In the genomic region with DNA sequence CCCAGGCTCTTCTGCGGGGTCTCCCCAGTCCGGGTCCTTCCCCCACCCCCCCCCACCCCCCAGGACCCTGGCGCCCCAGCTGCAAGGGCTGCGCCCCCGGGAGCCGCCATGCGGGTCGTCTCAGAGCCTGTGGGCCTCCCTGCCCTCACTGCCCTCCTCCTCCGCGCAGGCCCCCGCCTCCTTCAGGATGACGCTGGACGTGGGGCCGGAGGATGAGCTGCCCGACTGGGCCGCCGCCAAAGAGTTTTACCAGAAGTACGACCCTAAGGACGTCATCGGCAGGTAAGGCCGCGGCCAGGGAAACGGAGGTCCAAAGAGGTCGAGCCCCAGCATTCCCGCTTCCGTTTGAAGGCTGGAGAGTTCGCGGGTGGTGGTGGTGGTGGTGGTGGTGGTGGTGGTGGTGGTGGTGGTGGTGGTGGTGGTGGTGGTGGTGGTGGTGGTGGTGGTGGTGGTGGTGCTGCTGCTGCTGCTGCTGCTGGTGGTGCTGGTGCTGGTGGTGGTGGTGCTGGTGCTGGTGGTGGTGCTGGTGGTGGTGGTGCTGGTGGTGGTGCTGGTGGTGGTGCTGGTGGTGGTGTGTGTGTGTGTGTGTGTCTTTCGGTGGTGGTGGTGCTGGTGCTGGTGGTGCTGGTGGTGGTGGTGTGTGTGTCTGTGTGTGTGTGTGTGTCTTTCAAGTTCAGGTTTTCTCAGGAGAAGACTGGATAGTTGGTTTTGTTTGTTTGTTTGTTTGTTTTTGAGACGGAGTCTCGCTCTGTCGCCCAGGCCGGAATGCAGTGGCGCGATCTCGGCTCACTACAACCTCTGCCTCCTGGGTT, we compare ENCODE assay signal across 8 cellular contexts. TPM values are rescaled to one million over a fixed set of nuclear protein-coding genes. Genes with fewer than 3 reads are reported as not detected.
DNase-seq lines count a peak whose midpoint lies in the region; ATAC-seq, FAIRE-seq and TF ChIP-seq lines count a peak whose summit lies in the region.

No MANE protein-coding gene starts in this region.

- peak overlapping the region; percentile 96 for H3K27ac Mint-ChIP-seq in GM23338

- H3K4me1 ChIP-seq in GM23338 (ENCODE audit: insufficient read depth) (peaks cover 7% of the 10 kb centered on the region; the same call in 1 of the 2 replicates), subcutaneous abdominal adipose tissue (ENCODE audit: control insufficient read depth in 5 of 5, insufficient read depth in 5 of 5, low read length in 5 of 5) (peaks cover 3 to 17% (median 8%) of the 10 kb centered on the region in 5 donors)

- peaks cover 16% of the 10 kb centered on the region for H3K27me3 Mint-ChIP-seq in GM23338 (ENCODE audit: insufficient read depth, low read depth, poor library complexity)

- TF ChIP-seq CTCF in GM23338 (conservative IDR thresholded peaks at IDR 0.05; ENCODE audit: low read depth in 2 of 2), result no peak

- no peaks in the 10 kb centered on the region for H3K9me2 ChIP-seq in GM23338 (ENCODE audit: insufficient read depth)

- H3K27me3 ChIP-seq in GM23338 (ENCODE audit: insufficient read depth), result no peaks in the 10 kb centered on the region
- H3K27me3 ChIP-seq in subcutaneous abdominal adipose tissue (ENCODE audit: control insufficient read depth in 5 of 5, insufficient read depth in 4 of 5, low read length in 5 of 5), result no peaks in the 10 kb centered on the region

- H3K36me3 ChIP-seq in GM23338 (ENCODE audit: insufficient read depth), result peaks cover 5% of the 10 kb centered on the region; the same call in 1 of the 2 replicates
- peaks cover 6 to 47% (median 28%) of the 10 kb centered on the region in 5 donors for H3K36me3 ChIP-seq in subcutaneous abdominal adipose tissue (ENCODE audit: control insufficient read depth in 5 of 5, insufficient read depth in 5 of 5, low read length in 5 of 5)

- ATAC-seq in GM23338 (peak; percentile 70), left lobe of liver (peak; percentile 40)

- H3K9me3 Mint-ChIP-seq in GM23338, result no peaks in the 10 kb centered on the region

- peak overlapping the region; percentile 73 for H3K4me2 ChIP-seq in GM23338

- peaks cover 15% of the 10 kb centered on the region for H3K79me2 ChIP-seq in GM23338 (replicated peaks; ENCODE audit: insufficient read depth)

- H4K20me1 ChIP-seq in GM23338 (replicated peaks; ENCODE audit: insufficient read depth), result no peaks in the 10 kb centered on the region; the same call in 1 of the 2 replicates

- H3K4me3 ChIP-seq in GM23338, result peak overlapping the region; percentile 71
- H3K4me3 ChIP-seq in subcutaneous abdominal adipose tissue (ENCODE audit: low read depth in 1 of 5, low read length in 5 of 5), result peak overlapping the region in 4 of 5 donors; percentile 78 to 86 (median 84)

- peaks cover 34% of the 10 kb centered on the region for H3K36me3 Mint-ChIP-seq in GM23338 (ENCODE audit: low read depth)

- FAIRE-seq in frontal cortex (lab: Jason Lieb, UNC), result no peak

- no peaks in the 10 kb centered on the region for H3K9me3 ChIP-seq in subcutaneous abdominal adipose tissue (ENCODE audit: control insufficient read depth in 5 of 5, low read length in 5 of 5)

- no peak overlapping the region for H3K27ac ChIP-seq in GM23338 (ENCODE audit: low read depth)
- H3K27ac ChIP-seq in subcutaneous abdominal adipose tissue (ENCODE audit: low read depth, low read length), result no peak overlapping the region

- H3F3A ChIP-seq in GM23338 (replicated peaks; ENCODE audit: low read depth), result peaks cover 4% of the 10 kb centered on the region; the same call in 1 of the 2 replicates

- H3K9ac ChIP-seq in subcutaneous abdominal adipose tissue (ENCODE audit: low read length in 5 of 5), result peak overlapping the region in 3 of 5 donors; percentile 35 to 76 (median 63)

- no peak overlapping the region for H2AFZ ChIP-seq in GM23338

- DNase-seq in ELR (ENCODE audit: low read depth) (peak; percentile 76), GM23338 (ENCODE audit: low spot score) (peak; percentile 75), RPMI7951 (ENCODE audit: low read depth) (peak; percentile 47), cerebellum (ENCODE audit: low spot score) (peak; percentile 36), left lobe of liver (ENCODE audit: low spot score) (peak; percentile 65), ureter (ENCODE audit: low spot score) (no peak), frontal cortex (ENCODE audit: low spot score in 2 of 2) (no peak)

- peaks cover 8% of the 10 kb centered on the region for H3K4me1 Mint-ChIP-seq in GM23338

- peak overlapping the region; percentile 97 for H3K4me3 Mint-ChIP-seq in GM23338

TF ChIP-seq in GM23338, 12 proteins besides CTCF, POLR2A, EP300 and RAD21:
- TF ChIP-seq CREB1 (CRISPR knock-in tag; IDR thresholded peaks at IDR 0.05; ENCODE audit: low read depth), result peak; percentile 53
- TF ChIP-seq, protein P1, sequence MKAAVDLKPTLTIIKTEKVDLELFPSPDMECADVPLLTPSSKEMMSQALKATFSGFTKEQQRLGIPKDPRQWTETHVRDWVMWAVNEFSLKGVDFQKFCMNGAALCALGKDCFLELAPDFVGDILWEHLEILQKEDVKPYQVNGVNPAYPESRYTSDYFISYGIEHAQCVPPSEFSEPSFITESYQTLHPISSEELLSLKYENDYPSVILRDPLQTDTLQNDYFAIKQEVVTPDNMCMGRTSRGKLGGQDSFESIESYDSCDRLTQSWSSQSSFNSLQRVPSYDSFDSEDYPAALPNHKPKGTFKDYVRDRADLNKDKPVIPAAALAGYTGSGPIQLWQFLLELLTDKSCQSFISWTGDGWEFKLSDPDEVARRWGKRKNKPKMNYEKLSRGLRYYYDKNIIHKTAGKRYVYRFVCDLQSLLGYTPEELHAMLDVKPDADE (IDR thresholded peaks at IDR 0.05), result no peak
TF ChIP-seq in GM23338: peak in this region for 1.

RNA-seq across cellular contexts. Expression of a gene that starts 0.6 kb away (rescaled TPM):
- total RNA-seq in GM23338 (2014; rRNA removed; shearing (Covaris generic)), result 27.0 and 31.3 TPM in 2 replicates
- polyA plus RNA-seq in GM23338 (2016; fragmentation: Nextera tagmentation; extraction: Ambion mirVana), result 26.9 and 28.1 TPM in 2 replicates
- 25.3 and 30.9 TPM in 2 replicates for total RNA-seq in RPMI7951 (2014; rRNA removed; shearing (Covaris generic))
- total RNA-seq in cerebellum, result 11.2 TPM
- total RNA-seq in left lobe of liver, result 23.0 TPM
- 35.9 TPM for total RNA-seq in ureter
- total RNA-seq in frontal cortex, result 8.6 TPM

RNA-seq across cellular contexts. Expression of a gene that starts 13.0 kb away (rescaled TPM):
- 2.2 and 2.7 TPM in 2 replicates for total RNA-seq in GM23338 (2014; rRNA removed; shearing (Covaris generic))
- 4.4 and 5.2 TPM in 2 replicates for polyA plus RNA-seq in GM23338 (2016; fragmentation: Nextera tagmentation; extraction: Ambion mirVana)
- total RNA-seq in RPMI7951 (2014; rRNA removed; shearing (Covaris generic)), result 3.4 and 4.6 TPM in 2 replicates
- total RNA-seq in cerebellum, result 5.2 TPM
- 0.40 TPM for total RNA-seq in left lobe of liver
- total RNA-seq in ureter, result 8.7 TPM
- 3.3 TPM for total RNA-seq in frontal cortex

RNA-seq across cellular contexts. Expression of a gene that starts 13.3 kb away (rescaled TPM):
- total RNA-seq in GM23338 (2014; rRNA removed; shearing (Covaris generic)), result 78.5 and 80.2 TPM in 2 replicates
- polyA plus RNA-seq in GM23338 (2016; fragmentation: Nextera tagmentation; extraction: Ambion mirVana), result 32.6 and 36.0 TPM in 2 replicates
- total RNA-seq in RPMI7951 (2014; rRNA removed; shearing (Covaris generic)), result 45.3 and 48.2 TPM in 2 replicates
- total RNA-seq in cerebellum, result 71.0 TPM
- 35.7 TPM for total RNA-seq in left lobe of liver
- total RNA-seq in ureter, result 133 TPM
- total RNA-seq in frontal cortex, result 90.1 TPM

RNA-seq across cellular contexts. Expression of a gene that starts 38.2 kb away (rescaled TPM):
- 18.5 and 20.3 TPM in 2 replicates for total RNA-seq in GM23338 (2014; rRNA removed; shearing (Covaris generic))
- polyA plus RNA-seq in GM23338 (2016; fragmentation: Nextera tagmentation; extraction: Ambion mirVana), result 3.9 and 4.1 TPM in 2 replicates
- 7.5 and 8.3 TPM in 2 replicates for total RNA-seq in RPMI7951 (2014; rRNA removed; shearing (Covaris generic))
- total RNA-seq in cerebellum (13.2 TPM), left lobe of liver (4.6 TPM), ureter (21.6 TPM), frontal cortex (11.4 TPM)

RNA-seq across cellular contexts. Expression of a gene that starts 49.9 kb away (rescaled TPM):
- 38.4 and 44.3 TPM in 2 replicates for total RNA-seq in GM23338 (2014; rRNA removed; shearing (Covaris generic))
- 14.1 and 15.3 TPM in 2 replicates for polyA plus RNA-seq in GM23338 (2016; fragmentation: Nextera tagmentation; extraction: Ambion mirVana)
- total RNA-seq in RPMI7951 (2014; rRNA removed; shearing (Covaris generic)), result 2.6 and 5.3 TPM in 2 replicates
- 33.2 TPM for total RNA-seq in cerebellum
- total RNA-seq in left lobe of liver, result 27.7 TPM
- total RNA-seq in ureter, result 82.3 TPM
- 14.3 TPM for total RNA-seq in frontal cortex

Comparison
In these comparisons a context has a peak if more than half of its experiments do, and no peak if none do; other contexts are left out.
1. DNase-seq: peak in ELR (single experiment), GM23338 (single experiment), RPMI7951 (single experiment), cerebellum (single experiment) and left lobe of liver (single experiment); none in ureter (single experiment) and frontal cortex (0 of 2).